Comparison of ENCODE assay signal across 13 cellular contexts in genomic region chr6:149449831-149450678, GRCh38. TPM values are rescaled to one million over a fixed set of nuclear protein-coding genes. Genes with fewer than 3 reads are reported as not detected.
DNase-seq lines count a peak whose midpoint lies in the region; ATAC-seq and TF ChIP-seq lines count a peak whose summit lies in the region.
"Had no signal": no experiment of that assay in that cellular context is flagged by ENCODE, and none has a peak within 500 bp of the region (broad histone marks: within the 10 kb centered on the region; RNA-seq: fewer than 3 reads in every experiment).

No MANE protein-coding gene starts in this region.

- peaks cover 0 to 8% (median 0%) of the 10 kb centered on the region in 5 donors for H3K27me3 Mint-ChIP-seq in naive thymus-derived CD8-positive, alpha-beta T cell
- H3K27me3 Mint-ChIP-seq: IgD-negative memory B cell had no signal

- peaks cover 0 to 18% (median 2%) of the 10 kb centered on the region in 3 donors for H3K36me3 Mint-ChIP-seq in naive thymus-derived CD8-positive, alpha-beta T cell

- no peak for TF ChIP-seq POLR2A in heart left ventricle (IDR thresholded peaks at IDR 0.05)
- no peak for TF ChIP-seq POLR2A in transverse colon (IDR thresholded peaks at IDR 0.05)

- no peak for TF ChIP-seq EP300 in transverse colon (IDR thresholded peaks at IDR 0.05; ENCODE audit: low read depth)

- peak overlapping the region in 3 of 10 donors; percentile 43 to 60 (median 48) for H3K27ac Mint-ChIP-seq in naive thymus-derived CD8-positive, alpha-beta T cell

- POLR2A ChIA-PET in naive thymus-derived CD8-positive, alpha-beta T cell (lab: Charles Lee): interaction anchor here (0.8 to 2.0 kb wide), 2 partner anchors 25 to 28 kb away, joined by 3 to 5 read pairs; no protein-coding TSS in a partner anchor

- H3K4me1 ChIP-seq in heart left ventricle (peaks cover 4 to 44% (median 34%) of the 10 kb centered on the region in 12 donors), transverse colon (peaks cover 21 to 50% (median 37%) of the 10 kb centered on the region in 4 donors)

- WGBS in heart left ventricle, 4 donors: 85 to 94% (median 87%) methylated on average over 5 to 14 of the region's 14 CpGs
- 40 to 84% methylated on average over 1 to 14 of the region's 14 CpGs for WGBS in transverse colon (ENCODE audit: low coverage in 1 of 2), 2 donors

- H3K4me1 Mint-ChIP-seq in naive thymus-derived CD8-positive, alpha-beta T cell: peaks cover 0 to 16% (median 6%) of the 10 kb centered on the region in 4 donors
- H3K4me1 Mint-ChIP-seq: IgD-negative memory B cell had no signal

- no peaks in the 10 kb centered on the region for H3K9me3 ChIP-seq in heart left ventricle
- H3K9me3 ChIP-seq in transverse colon: no peaks in the 10 kb centered on the region

- H3K27ac ChIP-seq in heart left ventricle: peak overlapping the region in 1 of 12 donors; percentile 42
- H3K27ac ChIP-seq in transverse colon: peak overlapping the region; percentile 47 to 79 (median 78)

- H3K4me3 ChIP-seq in heart left ventricle (peak overlapping the region in 11 of 12 donors; percentile 42 to 61 (median 54)), epithelial cell of proximal tubule (ENCODE audit: low read depth, low read length) (peak overlapping the region; percentile 38), transverse colon (peak overlapping the region in 3 of 4 donors; percentile 36 to 64 (median 48))

- H3K27me3 ChIP-seq in heart left ventricle: peaks cover 0 to 50% (median 14%) of the 10 kb centered on the region in 9 donors
- H3K27me3 ChIP-seq in transverse colon: no peaks in the 10 kb centered on the region

- intact Hi-C loops in heart left ventricle (cut with DNase I) (loop anchor here in 5 of 10 donors (5.0 to 10.0 kb wide), 2 partner anchors 65 to 67 kb away; no protein-coding TSS in a partner anchor), left ventricle myocardium superior (cut with micrococcal nuclease) (no loop called here), transverse colon (cut with DNase I; ENCODE audit: low total_unique reads) (no loop called here)

- TF ChIP-seq CTCF in heart left ventricle (IDR thresholded peaks at IDR 0.05): no peak
- no peak for TF ChIP-seq CTCF in epithelial cell of proximal tubule (conservative IDR thresholded peaks at IDR 0.05; ENCODE audit: low read depth, low read length)
- TF ChIP-seq CTCF in transverse colon (IDR thresholded peaks at IDR 0.05): no peak

- no peak for ATAC-seq in heart left ventricle
- no peak for ATAC-seq in left ventricle myocardium superior
- ATAC-seq in naive thymus-derived CD8-positive, alpha-beta T cell: peak; percentile 2 to 30

- in situ Hi-C loops in transverse colon (cut with MboI; ENCODE audit: low pct_ligation_motif_present in 1 of 4, low pct_unique_long_range_greater_than_20kb in 1 of 4, low sequenced_read_pairs in 3 of 4): loop anchor here in 2 of 4 donors (25.0 kb wide), 2 partner anchors 263 to 888 kb away; no protein-coding TSS in a partner anchor

- no peaks in the 10 kb centered on the region for H3K9me3 Mint-ChIP-seq in naive thymus-derived CD8-positive, alpha-beta T cell
- H3K9me3 Mint-ChIP-seq: IgD-negative memory B cell had no signal

- H3K4me3 Mint-ChIP-seq in naive thymus-derived CD8-positive, alpha-beta T cell: peak overlapping the region in 9 of 10 donors; percentile 24 to 73 (median 60)
- H3K4me3 Mint-ChIP-seq: IgD-negative memory B cell had no signal

- H3K36me3 ChIP-seq in heart left ventricle (no peaks in the 10 kb centered on the region), transverse colon (no peaks in the 10 kb centered on the region)

- DNase-seq in heart left ventricle (no peak), left ventricle myocardium superior (no peak), epithelial cell of proximal tubule (ENCODE audit: low read depth) (no peak), transverse colon (no peak), NOMO-1 (lab: John Stamatoyannopoulos, UW; ENCODE audit: unreplicated experiment in 2 of 2) (no peak), GM03348 (ENCODE audit: low spot score) (no peak)
- no peak for DNase-seq in naive thymus-derived CD8-positive, alpha-beta T cell
- no peak for DNase-seq in activated CD8-positive, alpha-beta memory T cell treated with anti-CD3 and anti-CD28 coated beads, Interleukin-2, amount 50 U/mL, for 48 hours
- DNase-seq: AML-193; effector CD8-positive, alpha-beta T cell; NCI-H226; stimulated activated CD4-positive, alpha-beta T cell treated with anti-CD3 and anti-CD28 coated beads, Interleukin-4, amount 100 ng/mL, for 4 hours had no signal

RNA-seq across cellular contexts. Expression of gene ZC3H12D, which starts 34.8 kb away (rescaled TPM):
- total RNA-seq in heart left ventricle (1 to 10 TPM in 2 of 9 donors, under 1 TPM in 7; 0.14 to 3.0 (median 0.47) TPM), left ventricle myocardium superior (0.42 TPM), epithelial cell of proximal tubule (0.07 and 0.17 TPM in 2 replicates), transverse colon (10 to 100 TPM in 3 of 4 donors, 1 to 10 TPM in 1; 1.8 to 24.3 (median 12.1) TPM)
- polyA plus RNA-seq in heart left ventricle: under 1 TPM; 0.19 to 0.23 TPM
- 10 to 100 TPM; 61.9 to 63.5 TPM for total RNA-seq in naive thymus-derived CD8-positive, alpha-beta T cell
- polyA plus RNA-seq in naive thymus-derived CD8-positive, alpha-beta T cell: 1 to 10 TPM; 1.1 to 1.7 (median 1.5) TPM

RNA-seq across cellular contexts. Expression of gene SUMO4, which starts 50.0 kb away (rescaled TPM):
- total RNA-seq in heart left ventricle (1 to 10 TPM in 1 of 9 donors, under 1 TPM in 7, not detected in 1; 0.26 to 1.5 (median 0.58) TPM), left ventricle myocardium superior (0.32 TPM), epithelial cell of proximal tubule (not detected in 2 replicates), transverse colon (10 to 100 TPM in 2 of 4 donors, 1 to 10 TPM in 2; 1.5 to 28.1 (median 8.1) TPM)
- polyA plus RNA-seq in heart left ventricle: under 1 TPM in 1 of 2 donors, not detected in 1; 0.50 TPM
- total RNA-seq in naive thymus-derived CD8-positive, alpha-beta T cell: 1 to 10 TPM; 5.1 to 6.0 TPM
- polyA plus RNA-seq in naive thymus-derived CD8-positive, alpha-beta T cell: under 1 TPM; 0.30 to 0.80 (median 0.37) TPM

Comparison
In these comparisons a context has a peak if more than half of its experiments do, and no peak if none do; other contexts are left out.
1. ATAC-seq: peak in naive thymus-derived CD8-positive, alpha-beta T cell (2 of 2); none in heart left ventricle (0 of 4) and left ventricle myocardium superior (single experiment).
2. Peak in every context shown above with its lines, with median percentiles within 50 percentile points of each other: H3K4me3 ChIP-seq.